ENCODE assay signal across 27 cellular contexts in genomic region chr6:137678451-137678850, GRCh38.
DNase-seq lines count a peak whose midpoint lies in the region; ATAC-seq and TF ChIP-seq lines count a peak whose summit lies in the region.
"Had no signal": no experiment of that assay in that cellular context is flagged by ENCODE, and none has a peak within 500 bp of the region (broad histone marks: within the 10 kb centered on the region; RNA-seq: fewer than 3 reads in every experiment).

No MANE protein-coding gene starts in this region.

- H3K9me3 ChIP-seq in OCI-LY3 (ENCODE audit: insufficient read depth, low read length) = no peaks in the 10 kb centered on the region
- H3K9me3 ChIP-seq: Peyer's patch, testis had no signal

- no peak overlapping the region for H3K4me3 Mint-ChIP-seq in activated naive CD8-positive, alpha-beta T cell treated with anti-CD3 and anti-CD28 coated beads for 36 hours
- H3K4me3 Mint-ChIP-seq: effector memory CD8-positive, alpha-beta T cell; WTC11 had no signal

- no peaks in the 10 kb centered on the region for H3K36me3 ChIP-seq in OCI-LY3 (replicated peaks; ENCODE audit: low read depth, low read length)
- H3K36me3 ChIP-seq: Peyer's patch had no signal

- H3K36me3 Mint-ChIP-seq in activated naive CD8-positive, alpha-beta T cell treated with anti-CD3 and anti-CD28 coated beads for 36 hours = peaks cover 2% of the 10 kb centered on the region
- H3K36me3 Mint-ChIP-seq: WTC11 had no signal

- peaks cover 8% of the 10 kb centered on the region for H3K9me3 Mint-ChIP-seq in activated naive CD8-positive, alpha-beta T cell treated with anti-CD3 and anti-CD28 coated beads for 36 hours
- H3K9me3 Mint-ChIP-seq: effector memory CD8-positive, alpha-beta T cell had no signal

- no peaks in the 10 kb centered on the region for H3K79me2 ChIP-seq in OCI-LY3 (ENCODE audit: low read length)

- no peak for ATAC-seq in GM18907 (IDR thresholded peaks at IDR 0.05; ENCODE audit: unreplicated experiment)
- ATAC-seq: effector memory CD8-positive, alpha-beta T cell; HCT116; K562; WTC11 had no signal

- H3K4me1 Mint-ChIP-seq in activated naive CD8-positive, alpha-beta T cell treated with anti-CD3 and anti-CD28 coated beads for 36 hours = peaks cover 34% of the 10 kb centered on the region
- H3K4me1 Mint-ChIP-seq: WTC11 had no signal

- peak; percentile 33 for DNase-seq in activated naive CD4-positive, alpha-beta T cell treated with Interleukin-2 at 50 U/mL for 16 hours
- no peak for DNase-seq in activated naive CD4-positive, alpha-beta T cell (lab: John Stamatoyannopoulos, UW)
- DNase-seq in GM12865 (ENCODE audit: low read depth) (peak; percentile 29), NCI-H82 treated with DMSO at 0.1 percent for 48 hours (lab: John Stamatoyannopoulos, UW; ENCODE audit: unreplicated experiment) (no peak), NCI-H2227 (lab: John Stamatoyannopoulos, UW; ENCODE audit: unreplicated experiment) (no peak)
- no peak for DNase-seq in activated naive CD8-positive, alpha-beta T cell treated with anti-CD3 and anti-CD28 coated beads for 36 hours
- DNase-seq: activated gamma-delta T cell; Calu3; DMS79 treated with DMSO at 0.1 percent for 48 hours; effector memory CD8-positive, alpha-beta T cell; erythroblast; head of caudate nucleus; kidney; midbrain; naive thymus-derived CD4-positive, alpha-beta T cell; NCI-H1105 treated with DMSO at 0.1 percent for 48 hours; NCI-H1930; NCI-H226; NCI-H69; Peyer's patch; testis had no signal

- TF ChIP-seq CTCF in GM12865 (IDR thresholded peaks at IDR 0.05; ENCODE audit: insufficient read depth, low read depth, low read length, missing control alignments) (no peak), OCI-LY3 (IDR thresholded peaks at IDR 0.05; ENCODE audit: low read depth, low read length) (no peak)

- no peak overlapping the region for H3K9ac ChIP-seq in OCI-LY3 (ENCODE audit: low read length)

- H3K27ac Mint-ChIP-seq in activated naive CD8-positive, alpha-beta T cell treated with anti-CD3 and anti-CD28 coated beads for 36 hours = peak overlapping the region; percentile 23
- H3K27ac Mint-ChIP-seq: effector memory CD8-positive, alpha-beta T cell; WTC11 had no signal

- H3K27ac ChIP-seq in OCI-LY3 (ENCODE audit: low read length) = no peak overlapping the region
- H3K27ac ChIP-seq: C4-2B, Peyer's patch, testis had no signal

- 0 out of 2 replicates have a peak overlapping the region, but pooled peaks have one; percentile 12 for H3K4me2 ChIP-seq in OCI-LY3 (ENCODE audit: low read length)

- H3K27me3 ChIP-seq in OCI-LY3 (ENCODE audit: low read depth, low read length) = no peaks in the 10 kb centered on the region
- H3K27me3 ChIP-seq: Peyer's patch, testis had no signal

- no peaks in the 10 kb centered on the region for H4K20me1 ChIP-seq in OCI-LY3 (ENCODE audit: insufficient read depth, low read length)

- H3K27me3 Mint-ChIP-seq in activated naive CD8-positive, alpha-beta T cell treated with anti-CD3 and anti-CD28 coated beads for 36 hours = peaks cover 26% of the 10 kb centered on the region

- H2AFZ ChIP-seq in OCI-LY3 (ENCODE audit: low read depth, low read length) = no peak overlapping the region

- peaks cover 18% of the 10 kb centered on the region for H3K4me1 ChIP-seq in OCI-LY3 (ENCODE audit: low read length)
- H3K4me1 ChIP-seq: Peyer's patch, testis had no signal

- no peak overlapping the region for H3K4me3 ChIP-seq in GM12865 (ENCODE audit: low read depth, low read length)
- no peak overlapping the region for H3K4me3 ChIP-seq in OCI-LY3 (ENCODE audit: low read length)
- H3K4me3 ChIP-seq: K562, Peyer's patch, testis had no signal

Comparison
In these comparisons a context has a peak if more than half of its experiments do, and no peak if none do; other contexts are left out.
1. DNase-seq: peak in activated naive CD4-positive, alpha-beta T cell treated with Interleukin-2 at 50 U/mL for 16 hours (single experiment) and GM12865 (single experiment); none in activated naive CD4-positive, alpha-beta T cell (0 of 4), activated naive CD8-positive, alpha-beta T cell treated with anti-CD3 and anti-CD28 coated beads for 36 hours (single experiment), NCI-H82 treated with DMSO at 0.1 percent for 48 hours (single experiment) and NCI-H2227 (single experiment).